8 cellular contexts compared by ENCODE assay signal in the genomic region with DNA sequence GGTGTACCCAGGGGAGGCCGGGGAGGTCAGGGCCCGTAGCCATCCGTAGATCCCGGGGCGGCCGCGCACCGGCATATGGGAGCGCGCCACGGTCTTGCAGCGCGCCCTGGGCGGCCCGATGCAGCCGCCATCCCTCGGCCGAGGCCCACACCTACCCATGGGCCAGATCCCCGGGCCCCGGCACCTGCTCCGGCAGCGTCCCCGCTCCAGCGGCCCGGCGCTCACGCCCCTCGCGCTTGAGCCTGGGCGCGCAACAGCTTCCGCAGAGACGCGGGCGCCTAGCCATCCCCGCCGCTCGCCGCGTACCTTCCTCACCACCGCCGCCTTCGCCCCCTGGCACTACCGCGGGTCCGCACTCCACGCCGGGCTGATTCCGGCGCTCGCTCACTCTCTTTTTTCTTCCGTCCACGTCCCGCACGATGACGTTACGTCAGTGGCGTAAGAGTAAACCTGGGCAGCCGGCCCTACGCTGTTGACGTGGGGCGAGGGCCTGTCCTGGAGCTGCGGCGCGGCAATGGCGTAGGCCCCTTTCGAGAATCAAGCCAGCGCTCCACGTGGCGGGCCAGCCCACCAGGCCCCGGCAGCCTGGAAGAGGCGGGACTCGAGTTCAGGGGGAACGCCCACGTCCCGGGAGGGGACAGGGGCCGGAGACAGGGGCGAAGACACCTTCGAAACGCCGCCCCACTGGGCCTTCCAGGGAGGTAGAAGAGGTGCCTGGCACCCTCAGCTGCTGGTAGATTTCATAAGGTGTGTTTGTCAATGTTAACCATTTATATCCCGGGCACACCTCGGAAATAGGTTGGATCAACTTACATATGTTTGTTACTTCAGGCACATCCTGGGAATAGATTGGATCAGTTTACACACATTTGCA. TPM values are rescaled to one million over a fixed set of nuclear protein-coding genes. Genes with fewer than 3 reads are reported as not detected.
A peak's percentile ranks its signal among the peaks of the same experiment; 100 is the strongest.
DNase-seq lines count a peak whose midpoint lies in the region; ATAC-seq and TF ChIP-seq lines count a peak whose summit lies in the region.

A gene (minus strand): TSS at position 421 of the 874 bp plus-strand sequence. CDS start 3,334 bp downstream, outside the sequence.

- peak within 1 kb of the TSS; percentile 98 for H3K4me3 Mint-ChIP-seq in activated CD4-positive, alpha-beta T cell treated with anti-CD3 and anti-CD28 coated beads, Interleukin-2, amount 10 ng/mL, durations not matched to agents 24 days and 14 days

- peak within 1 kb of the TSS; percentile 85 for H3K4me3 ChIP-seq in BJ (ENCODE audit: low read depth, low read length)

- H3K9me3 Mint-ChIP-seq in activated CD4-positive, alpha-beta T cell treated with anti-CD3 and anti-CD28 coated beads, Interleukin-2, amount 10 ng/mL, durations not matched to agents 24 days and 14 days = peaks cover 14% of the 10 kb centered on the region

- peak; percentile 61 for TF ChIP-seq POLR2A in GM19099 (IDR thresholded peaks at IDR 0.05; ENCODE audit: extremely low read depth, insufficient read length, low read depth)

- intact Hi-C loops in activated CD4-positive, alpha-beta T cell treated with anti-CD3 and anti-CD28 coated beads, Interleukin-2, amount 10 ng/mL, durations not matched to agents 24 days and 14 days (cut with micrococcal nuclease) = loop anchor here (1.0 to 2.0 kb wide), 2 partner anchors 38 to 96 kb away; a partner anchor contains a TSS

- H3K4me1 Mint-ChIP-seq in activated CD4-positive, alpha-beta T cell treated with anti-CD3 and anti-CD28 coated beads, Interleukin-2, amount 10 ng/mL, durations not matched to agents 24 days and 14 days = peaks cover 24% of the 10 kb centered on the region

- H3K27me3 Mint-ChIP-seq in activated CD4-positive, alpha-beta T cell treated with anti-CD3 and anti-CD28 coated beads, Interleukin-2, amount 10 ng/mL, durations not matched to agents 24 days and 14 days = no peaks in the 10 kb centered on the region

- peaks cover 6% of the 10 kb centered on the region for H3K36me3 ChIP-seq in BJ (ENCODE audit: control insufficient read depth, insufficient read depth, low read length)

- no peaks in the 10 kb centered on the region for H3K27me3 ChIP-seq in BJ (ENCODE audit: control insufficient read depth, insufficient read depth, low read length)

- POLR2A ChIA-PET in BJ (lab: Charles Lee) = no interaction called here

- CTCF ChIA-PET in BJ (lab: Yijun Ruan, JAX) = interaction anchor here (1.0 to 1.7 kb wide), 2 partner anchors 37 to 209 kb away, joined by 3 to 4 read pairs; a partner anchor contains a TSS

- peak within 1 kb of the TSS; percentile 97 for H3K27ac Mint-ChIP-seq in activated CD4-positive, alpha-beta T cell treated with anti-CD3 and anti-CD28 coated beads, Interleukin-2, amount 10 ng/mL, durations not matched to agents 24 days and 14 days

- TF ChIP-seq CTCF in BJ (IDR thresholded peaks at IDR 0.05; ENCODE audit: insufficient read depth, low read depth, low read length) = no peak

- ATAC-seq in HG03378 (IDR thresholded peaks at IDR 0.05; ENCODE audit: unreplicated experiment) (peak; percentile 81), left lobe of liver (peak; percentile 91)

- DNase-seq in BJ (ENCODE audit: low read depth) = peak; percentile 50
- peak; percentile 80 for DNase-seq in NCI-H69 (lab: John Stamatoyannopoulos, UW)
- peak; percentile 98 for DNase-seq in activated CD4-positive, alpha-beta T cell treated with anti-CD3 and anti-CD28 coated beads, Interleukin-2, amount 10 ng/mL, durations not matched to agents 24 days and 14 days
- DNase-seq in dedifferentiated amniotic fluid mesenchymal stem cell (ENCODE audit: extremely low spot score) = peak; percentile 88
- peak; percentile 94 for DNase-seq in left lobe of liver (ENCODE audit: low spot score)
- peak; percentile 91 to 94 for DNase-seq in stimulated activated CD4-positive, alpha-beta T cell treated with anti-CD3 and anti-CD28 coated beads, Interleukin-2, amount 100 ng/mL, for 24 hours

- H3K36me3 Mint-ChIP-seq in activated CD4-positive, alpha-beta T cell treated with anti-CD3 and anti-CD28 coated beads, Interleukin-2, amount 10 ng/mL, durations not matched to agents 24 days and 14 days (ENCODE audit: low read depth) = peaks cover 38% of the 10 kb centered on the region

RNA-seq across cellular contexts. Expression of the gene that starts here (rescaled TPM):
- polyA plus RNA-seq in BJ (2011; rRNA removed) = 109 and 110 TPM in 2 replicates
- 109 and 177 TPM in 2 replicates for polyA minus RNA-seq in BJ (2011; rRNA and poly(A)+ RNA removed)
- total RNA-seq in activated CD4-positive, alpha-beta T cell treated with anti-CD3 and anti-CD28 coated beads, Interleukin-2, amount 10 ng/mL, durations not matched to agents 24 days and 14 days = 126 TPM in 2 replicates
- 38.7 TPM for total RNA-seq in left lobe of liver

Comparison
In these comparisons a context has a peak if more than half of its experiments do, and no peak if none do; other contexts are left out.
1. Peak in every context shown above with its lines: DNase-seq, ATAC-seq and H3K4me3 ChIP-seq.